ENCODE assay signal across 8 cellular contexts in genomic region chr15:70761931-70762468, GRCh38. TPM values are rescaled to one million over a fixed set of nuclear protein-coding genes. Genes with fewer than 3 reads are reported as not detected.
DNase-seq lines count a peak whose midpoint lies in the region; ATAC-seq, FAIRE-seq and TF ChIP-seq lines count a peak whose summit lies in the region.

No MANE protein-coding gene starts in this region.

- intact Hi-C loops in heart left ventricle (cut with DNase I) = loop anchor here in 5 of 10 donors (5.0 to 10.0 kb wide), 5 partner anchors 35 to 80 kb away; no protein-coding TSS in a partner anchor
- intact Hi-C loops in left ventricle myocardium superior (cut with micrococcal nuclease) = no loop called here
- intact Hi-C loops in uterus (cut with DNase I; ENCODE audit: low total_unique reads) = no loop called here

- ATAC-seq in heart left ventricle (no peak), left ventricle myocardium superior (no peak), HG03520 (IDR thresholded peaks at IDR 0.05; ENCODE audit: unreplicated experiment) (no peak)

- TF ChIP-seq POLR2A in heart left ventricle (IDR thresholded peaks at IDR 0.05) (no peak), uterus (IDR thresholded peaks at IDR 0.05) (no peak)

- peak overlapping the region; percentile 71 to 97 (median 90) for H3K4me3 ChIP-seq in heart left ventricle
- peak overlapping the region; percentile 95 for H3K4me3 ChIP-seq in bronchial epithelial cell (ENCODE audit: low read depth, low read length)
- H3K4me3 ChIP-seq in mesodermal cell (ENCODE audit: extremely low read depth, insufficient read depth, low read length, poor library complexity, severe bottlenecking) = peak overlapping the region; percentile 90
- H3K4me3 ChIP-seq in uterus = peak overlapping the region; percentile 64 to 81

- TF ChIP-seq CTCF in heart left ventricle (IDR thresholded peaks at IDR 0.05) = no peak
- no peak for TF ChIP-seq CTCF in bronchial epithelial cell (IDR thresholded peaks at IDR 0.05; ENCODE audit: insufficient read depth, low read length, severe bottlenecking)
- TF ChIP-seq CTCF in uterus (IDR thresholded peaks at IDR 0.05) = no peak

- no peaks in the 10 kb centered on the region for H3K27me3 ChIP-seq in heart left ventricle
- no peaks in the 10 kb centered on the region for H3K27me3 ChIP-seq in bronchial epithelial cell (ENCODE audit: control insufficient read depth, insufficient read depth, low read length)
- H3K27me3 ChIP-seq in uterus = no peaks in the 10 kb centered on the region

- H3K9me3 ChIP-seq in heart left ventricle (no peaks in the 10 kb centered on the region), mesodermal cell (ENCODE audit: control insufficient read depth, low read length) (no peaks in the 10 kb centered on the region), uterus (no peaks in the 10 kb centered on the region)

- WGBS in heart left ventricle, 4 donors = 10 to 30% (median 12%) methylated on average over 7 of the region's 7 CpGs
- WGBS in mesodermal cell (ENCODE audit: insufficient coverage in 2 of 2), 2 experiments = no CpG with 5 or more reads among the region's 7 CpGs

- H3K36me3 ChIP-seq in heart left ventricle = peaks cover 0 to 7% (median 0%) of the 10 kb centered on the region in 9 donors
- H3K36me3 ChIP-seq in bronchial epithelial cell (ENCODE audit: control insufficient read depth, insufficient read depth, low read length) = no peaks in the 10 kb centered on the region
- no peaks in the 10 kb centered on the region for H3K36me3 ChIP-seq in mesodermal cell (ENCODE audit: control insufficient read depth, insufficient read depth, low read length)
- H3K36me3 ChIP-seq in uterus = no peaks in the 10 kb centered on the region

- FAIRE-seq in bronchial epithelial cell (lab: Jason Lieb, UNC) = no peak

- peaks cover 0 to 77% (median 53%) of the 10 kb centered on the region in 12 donors for H3K4me1 ChIP-seq in heart left ventricle
- peaks cover 35% of the 10 kb centered on the region for H3K4me1 ChIP-seq in mesodermal cell (ENCODE audit: control insufficient read depth, insufficient read depth, low read length, poor library complexity, severe bottlenecking)
- H3K4me1 ChIP-seq in uterus = no peaks in the 10 kb centered on the region

- DNase-seq in heart left ventricle (no peak), left ventricle myocardium superior (no peak), bronchial epithelial cell (ENCODE audit: low read depth) (no peak), uterus (no peak)
- DNase-seq in stimulated activated CD4-positive, alpha-beta T cell treated with anti-CD3 and anti-CD28 coated beads, Interleukin-4, amount 100 ng/mL, for 4 hours = no peak
- no peak for DNase-seq in effector CD4-positive, alpha-beta T cell

- H3K27ac ChIP-seq in heart left ventricle (peak overlapping the region; percentile 87 to 99 (median 96)), mesodermal cell (ENCODE audit: low read depth, low read length, severe bottlenecking) (no peak overlapping the region), uterus (peak overlapping the region; percentile 86 to 93)

RNA-seq across cellular contexts. Expression of gene UACA, which starts 1.4 kb away (rescaled TPM):
- total RNA-seq in heart left ventricle (10 to 100 TPM; 23.9 to 57.1 (median 51.2) TPM), left ventricle myocardium superior (32.9 TPM), bronchial epithelial cell (18.2 and 30.5 TPM in 2 replicates), uterus (100 to 1,000 TPM in 1 of 4 donors, 10 to 100 TPM in 3; 20.9 to 147 (median 60.6) TPM)
- polyA plus RNA-seq in heart left ventricle = 10 to 100 TPM; 10.7 to 41.4 TPM
- polyA plus RNA-seq in mesodermal cell (2013, experiment 1 of 2) = 83.3 TPM
- polyA plus RNA-seq in mesodermal cell (2013, experiment 2 of 2) = 102 TPM
